Comparison of ENCODE assay signal across 8 cellular contexts in the genomic region with DNA sequence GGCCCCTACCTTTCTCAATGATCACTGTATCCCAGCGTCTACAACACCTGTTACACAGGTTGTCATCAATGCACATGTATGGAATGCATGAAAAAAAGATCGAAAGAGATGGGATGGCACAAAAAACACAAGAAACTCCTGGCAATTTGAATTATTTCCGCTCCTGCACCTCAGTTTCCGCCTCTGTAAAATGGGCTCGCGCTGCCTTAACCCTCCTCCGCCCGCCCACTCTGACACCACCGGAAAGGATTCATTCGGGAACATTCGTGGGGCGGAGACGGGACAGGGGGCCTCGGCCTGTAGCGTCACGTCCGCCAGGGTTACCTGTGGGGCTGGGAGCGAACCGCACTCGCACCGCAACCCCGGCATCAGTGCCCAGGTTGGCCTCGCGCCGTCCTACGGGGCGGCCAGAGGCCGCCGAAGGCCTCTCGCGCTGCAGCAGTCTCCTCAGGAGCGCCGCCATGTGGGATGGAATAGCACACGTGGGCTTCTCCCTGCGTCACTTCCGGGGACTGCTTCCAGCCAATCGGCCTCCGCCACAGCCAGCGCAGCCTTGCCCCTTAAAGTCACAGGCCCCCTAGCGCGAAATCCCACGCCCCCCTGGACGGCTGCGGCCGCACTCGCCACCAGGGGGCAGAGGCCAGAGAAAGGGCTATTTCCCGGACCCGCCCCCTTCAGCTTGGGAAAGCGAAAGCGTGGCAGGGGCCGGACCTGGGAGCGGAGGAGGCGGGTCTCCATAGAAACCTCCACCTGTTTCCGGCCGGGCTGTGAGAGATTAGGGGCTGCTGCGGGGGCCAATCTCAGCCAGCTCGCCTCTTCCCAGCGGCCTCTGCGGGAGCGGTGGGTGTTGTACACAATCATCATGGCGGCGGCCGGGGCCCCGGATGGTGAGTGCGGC. TPM values are rescaled to one million over a fixed set of nuclear protein-coding genes. Genes with fewer than 3 reads are reported as not detected.
A peak's percentile ranks its signal among the peaks of the same experiment; 100 is the strongest.
DNase-seq lines count a peak whose midpoint lies in the region; ATAC-seq and TF ChIP-seq lines count a peak whose summit lies in the region.

Gene EARS2, minus strand, starts transcription at position 470 of the 898 bp plus-strand sequence. Its CDS starts 7 bp downstream, at position 463.
Gene UBFD1, plus strand, starts transcription at position 847 of the 898 bp plus-strand sequence. Its CDS starts 16 bp downstream, at position 863.

- no CpG with 5 or more reads among the region's 65 CpGs for WGBS in trophoblast cell (ENCODE audit: extremely low coverage, insufficient coverage, insufficient read length)
- 2% methylated on average over 44 of the region's 65 CpGs; no CpG with 5 or more reads in 1 of the 2 donors for WGBS in transverse colon (ENCODE audit: low coverage in 1 of 2), 2 donors

- H2BK5ac ChIP-seq in trophoblast cell (ENCODE audit: low read depth, low read length, poor library complexity) = peak within 1 kb of the TSS; percentile 81

- H3K4me2 ChIP-seq in trophoblast cell (ENCODE audit: low read length) = peak within 1 kb of the TSS; percentile 94

- peak within 1 kb of the TSS; percentile 99 for H3K9ac ChIP-seq in trophoblast cell (ENCODE audit: low read length)

- H4K91ac ChIP-seq in trophoblast cell (ENCODE audit: low read depth, low read length) = peak within 1 kb of the TSS; percentile 91

- DNase-seq in NCI-H1417 (lab: John Stamatoyannopoulos, UW) (peak; percentile 89 to 99 (median 98)), SW 1271 (lab: John Stamatoyannopoulos, UW) (peak; percentile 90 to 93), cardiac muscle cell (ENCODE audit: low read depth in 1 of 2, low spot score in 1 of 2) (peak; percentile 99 to 100), trophoblast cell (peak; percentile 99 to 100), transverse colon (peak; percentile 99)
- DNase-seq in activated naive CD8-positive, alpha-beta T cell treated with anti-CD3 and anti-CD28 coated beads, Interleukin-2, amount 50 U/mL, for 16 hours (ENCODE audit: low read depth, low spot score) = peak; percentile 99

- intact Hi-C loops in transverse colon (cut with DNase I; ENCODE audit: low total_unique reads) = no loop called here

- no peak within 1 kb of the TSS for H2BK12ac ChIP-seq in trophoblast cell (ENCODE audit: low read length)

- ATAC-seq in HG02763 (IDR thresholded peaks at IDR 0.05; ENCODE audit: unreplicated experiment) = peak; percentile 92

- H3K4me1 ChIP-seq in cardiac muscle cell (ENCODE audit: low read depth) (peaks cover 3% of the 10 kb centered on the region), trophoblast cell (ENCODE audit: control insufficient read depth in 1 of 2, insufficient read depth in 2 of 2, low read length in 2 of 2) (peaks cover 0 to 4% of the 10 kb centered on the region in 2 experiments), transverse colon (peaks cover 11 to 30% (median 19%) of the 10 kb centered on the region in 4 donors)

- H4K12ac ChIP-seq in trophoblast cell (ENCODE audit: low read depth, low read length) = peak within 1 kb of the TSS; percentile 92

- peak within 1 kb of the TSS; percentile 85 for H3K4ac ChIP-seq in trophoblast cell (ENCODE audit: low read depth, low read length)

- peak within 1 kb of the TSS; percentile 84 for H2BK120ac ChIP-seq in trophoblast cell (ENCODE audit: insufficient read depth, low read length, poor library complexity)

- peaks cover 9% of the 10 kb centered on the region for H3K79me2 ChIP-seq in trophoblast cell (ENCODE audit: control insufficient read depth, insufficient read depth, low read length, poor library complexity)

- H3K18ac ChIP-seq in trophoblast cell (ENCODE audit: low read length) = peak within 1 kb of the TSS; percentile 88

- H3K36me3 ChIP-seq in cardiac muscle cell (peaks cover 21% of the 10 kb centered on the region), trophoblast cell (ENCODE audit: control insufficient read depth in 1 of 2, insufficient read depth in 2 of 2, low read length in 2 of 2) (peaks cover 15 to 26% of the 10 kb centered on the region in 2 experiments), transverse colon (peaks cover 0 to 4% (median 2%) of the 10 kb centered on the region in 4 donors)

- H3K4me3 ChIP-seq in cardiac muscle cell (peak within 1 kb of the TSS; percentile 92), trophoblast cell (ENCODE audit: low read depth, low read length) (peak within 1 kb of the TSS; percentile 98), transverse colon (peak within 1 kb of the TSS; percentile 87 to 98 (median 92))

- peak within 1 kb of the TSS; percentile 85 for H3K23ac ChIP-seq in trophoblast cell (ENCODE audit: low read length)

- H2AK5ac ChIP-seq in trophoblast cell (ENCODE audit: low read length) = peak within 1 kb of the TSS; percentile 67

- TF ChIP-seq EP300 in transverse colon (IDR thresholded peaks at IDR 0.05; ENCODE audit: low read depth) = no peak

- in situ Hi-C loops in transverse colon (cut with MboI; ENCODE audit: low pct_ligation_motif_present in 1 of 4, low pct_unique_long_range_greater_than_20kb in 1 of 4, low sequenced_read_pairs in 3 of 4) = no loop called here

- H3K14ac ChIP-seq in trophoblast cell (ENCODE audit: low read length) = peak within 1 kb of the TSS; percentile 93

- H3K9me3 ChIP-seq in cardiac muscle cell (ENCODE audit: low read depth) = no peaks in the 10 kb centered on the region
- H3K9me3 ChIP-seq in trophoblast cell (ENCODE audit: insufficient read depth, low read depth, low read length) = no peaks in the 10 kb centered on the region
- no peaks in the 10 kb centered on the region for H3K9me3 ChIP-seq in transverse colon

- H4K8ac ChIP-seq in trophoblast cell (ENCODE audit: low read depth, low read length) = peak within 1 kb of the TSS; percentile 95

- TF ChIP-seq CTCF in GM12874 (IDR thresholded peaks at IDR 0.05; ENCODE audit: insufficient read depth, low read depth, low read length) = peak; percentile 91
- peak; percentile 94 for TF ChIP-seq CTCF in cardiac muscle cell (IDR thresholded peaks at IDR 0.05; ENCODE audit: low read depth, low read length)
- peak; percentile 85 to 99 (median 96) for TF ChIP-seq CTCF in transverse colon (IDR thresholded peaks at IDR 0.05)

- TF ChIP-seq POLR2A in transverse colon (IDR thresholded peaks at IDR 0.05) = no peak

- H3K27me3 ChIP-seq in cardiac muscle cell (no peaks in the 10 kb centered on the region), trophoblast cell (ENCODE audit: insufficient read depth, low read length) (no peaks in the 10 kb centered on the region), transverse colon (no peaks in the 10 kb centered on the region)

- peak within 1 kb of the TSS; percentile 93 for H2AFZ ChIP-seq in trophoblast cell (ENCODE audit: insufficient read depth, low read length, poor library complexity)

- H3K27ac ChIP-seq in cardiac muscle cell = peak within 1 kb of the TSS; percentile 94
- H3K27ac ChIP-seq in trophoblast cell (ENCODE audit: low read depth, low read length) = peak within 1 kb of the TSS; percentile 79
- H3K27ac ChIP-seq in transverse colon = peak within 1 kb of the TSS; percentile 87 to 93 (median 93)

- H3K79me1 ChIP-seq in trophoblast cell (ENCODE audit: low read length) = peaks cover 7% of the 10 kb centered on the region

RNA-seq across cellular contexts. Expression of gene EARS2, which starts in this region (rescaled TPM):
- 25.5 and 57.2 TPM in 2 replicates for total RNA-seq in cardiac muscle cell
- polyA plus RNA-seq in cardiac muscle cell = 21.0 and 23.3 TPM in 2 replicates
- 8.0 and 9.3 TPM in 2 replicates for polyA plus RNA-seq in trophoblast cell (2013)
- total RNA-seq in transverse colon = 10 to 100 TPM in 3 of 4 donors, 1 to 10 TPM in 1; 9.4 to 88.2 (median 14.3) TPM

RNA-seq across cellular contexts. Expression of gene UBFD1, which starts in this region (rescaled TPM):
- total RNA-seq in cardiac muscle cell = 256 and 277 TPM in 2 replicates
- 56.5 and 66.9 TPM in 2 replicates for polyA plus RNA-seq in cardiac muscle cell
- 42.7 and 45.0 TPM in 2 replicates for polyA plus RNA-seq in trophoblast cell (2013)
- 100 to 1,000 TPM in 2 of 4 donors, 10 to 100 TPM in 2; 34.3 to 186 (median 80.6) TPM for total RNA-seq in transverse colon

Comparison
In these comparisons a context has a peak if more than half of its experiments do, and no peak if none do; other contexts are left out.
1. Peak in every context shown above with its lines: DNase-seq, ATAC-seq, H3K4me3 ChIP-seq and H3K27ac ChIP-seq.